1 cellular context compared by ENCODE assay signal in the genomic region with DNA sequence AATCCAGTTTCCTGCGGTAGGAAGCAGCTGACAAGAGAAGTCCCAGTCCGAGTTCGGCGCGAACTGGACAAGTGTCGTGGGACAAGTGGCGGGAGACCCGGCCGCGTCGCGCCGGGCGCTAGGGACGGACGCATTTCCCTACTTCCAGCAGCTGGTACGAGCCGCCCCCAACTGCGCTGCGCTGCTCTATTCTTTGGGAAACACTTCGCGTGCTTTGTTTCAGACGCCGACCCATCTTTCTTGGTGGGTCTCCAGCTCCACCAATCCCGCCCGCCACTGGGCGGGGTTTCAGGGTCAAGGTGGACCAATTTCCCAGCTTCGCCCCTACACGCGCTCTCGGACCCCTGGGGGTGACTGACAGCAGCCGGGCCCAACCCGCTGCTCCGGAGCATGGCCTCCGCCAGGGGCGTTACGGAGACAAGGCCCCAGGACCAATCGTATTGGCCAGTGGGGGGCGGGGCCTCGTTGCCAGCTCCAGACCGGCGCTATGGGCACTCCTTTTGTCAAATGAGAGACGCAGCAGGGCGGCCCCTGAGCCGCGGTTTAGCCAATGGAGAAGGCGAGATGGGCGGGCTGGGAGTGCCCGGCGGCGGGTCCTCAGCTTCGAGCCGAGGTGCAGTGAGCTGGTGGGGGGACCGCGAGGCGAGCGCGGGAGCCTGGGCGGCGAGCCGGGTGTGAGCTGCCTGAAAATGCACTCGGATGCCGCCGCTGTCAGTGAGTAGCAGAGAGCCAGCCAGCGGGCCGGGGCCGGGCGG.
A peak's percentile ranks its signal among the peaks of the same experiment; 100 is the strongest.
TF ChIP-seq lines count a peak whose summit lies in the region.

A gene (plus strand): TSS at position 600 of the 755 bp plus-strand sequence. CDS start 90 bp downstream, at position 690.

TF ChIP-seq in HepG2, 621 proteins besides CTCF, POLR2A, EP300 and RAD21 (continued from another document and continues in another):
- TF ChIP-seq, protein P1, sequence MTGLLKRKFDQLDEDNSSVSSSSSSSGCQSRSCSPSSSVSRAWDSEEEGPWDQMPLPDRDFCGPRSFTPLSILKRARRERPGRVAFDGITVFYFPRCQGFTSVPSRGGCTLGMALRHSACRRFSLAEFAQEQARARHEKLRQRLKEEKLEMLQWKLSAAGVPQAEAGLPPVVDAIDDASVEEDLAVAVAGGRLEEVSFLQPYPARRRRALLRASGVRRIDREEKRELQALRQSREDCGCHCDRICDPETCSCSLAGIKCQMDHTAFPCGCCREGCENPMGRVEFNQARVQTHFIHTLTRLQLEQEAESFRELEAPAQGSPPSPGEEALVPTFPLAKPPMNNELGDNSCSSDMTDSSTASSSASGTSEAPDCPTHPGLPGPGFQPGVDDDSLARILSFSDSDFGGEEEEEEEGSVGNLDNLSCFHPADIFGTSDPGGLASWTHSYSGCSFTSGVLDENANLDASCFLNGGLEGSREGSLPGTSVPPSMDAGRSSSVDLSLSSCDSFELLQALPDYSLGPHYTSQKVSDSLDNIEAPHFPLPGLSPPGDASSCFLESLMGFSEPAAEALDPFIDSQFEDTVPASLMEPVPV (CRISPR knock-in tag; IDR thresholded peaks at IDR 0.05) = no peak
- TF ChIP-seq, protein P2, sequence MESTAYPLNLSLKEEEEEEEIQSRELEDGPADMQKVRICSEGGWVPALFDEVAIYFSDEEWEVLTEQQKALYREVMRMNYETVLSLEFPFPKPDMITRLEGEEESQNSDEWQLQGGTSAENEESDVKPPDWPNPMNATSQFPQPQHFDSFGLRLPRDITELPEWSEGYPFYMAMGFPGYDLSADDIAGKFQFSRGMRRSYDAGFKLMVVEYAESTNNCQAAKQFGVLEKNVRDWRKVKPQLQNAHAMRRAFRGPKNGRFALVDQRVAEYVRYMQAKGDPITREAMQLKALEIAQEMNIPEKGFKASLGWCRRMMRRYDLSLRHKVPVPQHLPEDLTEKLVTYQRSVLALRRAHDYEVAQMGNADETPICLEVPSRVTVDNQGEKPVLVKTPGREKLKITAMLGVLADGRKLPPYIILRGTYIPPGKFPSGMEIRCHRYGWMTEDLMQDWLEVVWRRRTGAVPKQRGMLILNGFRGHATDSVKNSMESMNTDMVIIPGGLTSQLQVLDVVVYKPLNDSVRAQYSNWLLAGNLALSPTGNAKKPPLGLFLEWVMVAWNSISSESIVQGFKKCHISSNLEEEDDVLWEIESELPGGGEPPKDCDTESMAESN (CRISPR knock-in tag; conservative IDR thresholded peaks at IDR 0.05) = peak; percentile 61; the same call in 1 of the 2 replicates
- TF ChIP-seq TBL1XR1 (IDR thresholded peaks at IDR 0.05; ENCODE audit: borderline replicate concordance, low read length, partially characterized antibody) (peak; percentile 22), EHMT2 (IDR thresholded peaks at IDR 0.05; ENCODE audit: borderline replicate concordance, low read depth, low read length) (no peak), ZNF790 (CRISPR knock-in tag; IDR thresholded peaks at IDR 0.05; ENCODE audit: borderline replicate concordance) (no peak), ZBTB21 (CRISPR knock-in tag; IDR thresholded peaks at IDR 0.05) (no peak), TBX3 (IDR thresholded peaks at IDR 0.05; ENCODE audit: borderline replicate concordance) (no peak), ARNTL (CRISPR knock-in tag; IDR thresholded peaks at IDR 0.05) (no peak), ZNF629 (CRISPR knock-in tag; conservative IDR thresholded peaks at IDR 0.05) (no peak), ZNF768 (CRISPR knock-in tag; IDR thresholded peaks at IDR 0.05) (no peak), RARG (CRISPR knock-in tag; IDR thresholded peaks at IDR 0.05; ENCODE audit: low read depth) (no peak), ZIK1 (CRISPR knock-in tag; IDR thresholded peaks at IDR 0.05; ENCODE audit: borderline replicate concordance, low read depth) (no peak), NCOA5 (CRISPR knock-in tag; IDR thresholded peaks at IDR 0.05) (no peak), ZNF766 (CRISPR knock-in tag; IDR thresholded peaks at IDR 0.05; ENCODE audit: borderline replicate concordance) (no peak), RORA (CRISPR knock-in tag; IDR thresholded peaks at IDR 0.05) (no peak), ZNF205 (CRISPR knock-in tag; IDR thresholded peaks at IDR 0.05) (no peak), ESRRA (CRISPR knock-in tag; IDR thresholded peaks at IDR 0.05; ENCODE audit: low read depth) (no peak; the same call in 1 of the 2 replicates), CCAR2 (optimal IDR thresholded peaks at IDR 0.05; ENCODE audit: low read depth, low read length) (no peak), SP2 (CRISPR knock-in tag; IDR thresholded peaks at IDR 0.05) (peak; percentile 100), EZH2 (conservative IDR thresholded peaks at IDR 0.05; ENCODE audit: low read depth, low read length) (no peak), ZNF678 (CRISPR knock-in tag; IDR thresholded peaks at IDR 0.05) (no peak), MTF2 (CRISPR knock-in tag; IDR thresholded peaks at IDR 0.05; ENCODE audit: borderline replicate concordance) (no peak), KLF13 (CRISPR knock-in tag; IDR thresholded peaks at IDR 0.05) (0 out of 2 replicates have a peak, but pooled peaks have one; percentile 0), FIP1L1 (IDR thresholded peaks at IDR 0.05; ENCODE audit: borderline replicate concordance, insufficient read depth, low read depth, low read length) (no peak), RELA (CRISPR knock-in tag; IDR thresholded peaks at IDR 0.05) (no peak), ZSCAN29 (CRISPR knock-in tag; conservative IDR thresholded peaks at IDR 0.05) (no peak), SNAI1 (CRISPR knock-in tag; IDR thresholded peaks at IDR 0.05; ENCODE audit: borderline replicate concordance) (no peak), ZNF569 (CRISPR knock-in tag; IDR thresholded peaks at IDR 0.05; ENCODE audit: borderline replicate concordance) (no peak), ELF3 (CRISPR knock-in tag; IDR thresholded peaks at IDR 0.05) (0 out of 2 replicates have a peak, but pooled peaks have one; percentile 7), XRCC5 (optimal IDR thresholded peaks at IDR 0.05; ENCODE audit: low read length) (peak; percentile 73), MATR3 (CRISPR knock-in tag; IDR thresholded peaks at IDR 0.05) (no peak), ZNF549 (CRISPR knock-in tag; IDR thresholded peaks at IDR 0.05) (no peak), ZNF564 (CRISPR knock-in tag; IDR thresholded peaks at IDR 0.05) (peak; percentile 29; the same call in 1 of the 2 replicates), SUZ12 (IDR thresholded peaks at IDR 0.05; ENCODE audit: low read depth, low read length) (no peak), ZNF143 (CRISPR knock-in tag; IDR thresholded peaks at IDR 0.05) (peak; percentile 65), U2AF1 (optimal IDR thresholded peaks at IDR 0.05; ENCODE audit: low read depth, low read length) (no peak), TP53 (CRISPR knock-in tag; conservative IDR thresholded peaks at IDR 0.05) (no peak), ZNF776 (CRISPR knock-in tag; IDR thresholded peaks at IDR 0.05) (no peak)
- TF ChIP-seq, protein P3, sequence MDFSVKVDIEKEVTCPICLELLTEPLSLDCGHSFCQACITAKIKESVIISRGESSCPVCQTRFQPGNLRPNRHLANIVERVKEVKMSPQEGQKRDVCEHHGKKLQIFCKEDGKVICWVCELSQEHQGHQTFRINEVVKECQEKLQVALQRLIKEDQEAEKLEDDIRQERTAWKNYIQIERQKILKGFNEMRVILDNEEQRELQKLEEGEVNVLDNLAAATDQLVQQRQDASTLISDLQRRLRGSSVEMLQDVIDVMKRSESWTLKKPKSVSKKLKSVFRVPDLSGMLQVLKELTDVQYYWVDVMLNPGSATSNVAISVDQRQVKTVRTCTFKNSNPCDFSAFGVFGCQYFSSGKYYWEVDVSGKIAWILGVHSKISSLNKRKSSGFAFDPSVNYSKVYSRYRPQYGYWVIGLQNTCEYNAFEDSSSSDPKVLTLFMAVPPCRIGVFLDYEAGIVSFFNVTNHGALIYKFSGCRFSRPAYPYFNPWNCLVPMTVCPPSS (IDR thresholded peaks at IDR 0.05) = no peak
- TF ChIP-seq, protein P4, sequence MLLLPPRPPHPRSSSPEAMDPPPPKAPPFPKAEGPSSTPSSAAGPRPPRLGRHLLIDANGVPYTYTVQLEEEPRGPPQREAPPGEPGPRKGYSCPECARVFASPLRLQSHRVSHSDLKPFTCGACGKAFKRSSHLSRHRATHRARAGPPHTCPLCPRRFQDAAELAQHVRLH (CRISPR knock-in tag; IDR thresholded peaks at IDR 0.05; ENCODE audit: borderline replicate concordance, low read depth) = no peak
- TF ChIP-seq, protein P5, sequence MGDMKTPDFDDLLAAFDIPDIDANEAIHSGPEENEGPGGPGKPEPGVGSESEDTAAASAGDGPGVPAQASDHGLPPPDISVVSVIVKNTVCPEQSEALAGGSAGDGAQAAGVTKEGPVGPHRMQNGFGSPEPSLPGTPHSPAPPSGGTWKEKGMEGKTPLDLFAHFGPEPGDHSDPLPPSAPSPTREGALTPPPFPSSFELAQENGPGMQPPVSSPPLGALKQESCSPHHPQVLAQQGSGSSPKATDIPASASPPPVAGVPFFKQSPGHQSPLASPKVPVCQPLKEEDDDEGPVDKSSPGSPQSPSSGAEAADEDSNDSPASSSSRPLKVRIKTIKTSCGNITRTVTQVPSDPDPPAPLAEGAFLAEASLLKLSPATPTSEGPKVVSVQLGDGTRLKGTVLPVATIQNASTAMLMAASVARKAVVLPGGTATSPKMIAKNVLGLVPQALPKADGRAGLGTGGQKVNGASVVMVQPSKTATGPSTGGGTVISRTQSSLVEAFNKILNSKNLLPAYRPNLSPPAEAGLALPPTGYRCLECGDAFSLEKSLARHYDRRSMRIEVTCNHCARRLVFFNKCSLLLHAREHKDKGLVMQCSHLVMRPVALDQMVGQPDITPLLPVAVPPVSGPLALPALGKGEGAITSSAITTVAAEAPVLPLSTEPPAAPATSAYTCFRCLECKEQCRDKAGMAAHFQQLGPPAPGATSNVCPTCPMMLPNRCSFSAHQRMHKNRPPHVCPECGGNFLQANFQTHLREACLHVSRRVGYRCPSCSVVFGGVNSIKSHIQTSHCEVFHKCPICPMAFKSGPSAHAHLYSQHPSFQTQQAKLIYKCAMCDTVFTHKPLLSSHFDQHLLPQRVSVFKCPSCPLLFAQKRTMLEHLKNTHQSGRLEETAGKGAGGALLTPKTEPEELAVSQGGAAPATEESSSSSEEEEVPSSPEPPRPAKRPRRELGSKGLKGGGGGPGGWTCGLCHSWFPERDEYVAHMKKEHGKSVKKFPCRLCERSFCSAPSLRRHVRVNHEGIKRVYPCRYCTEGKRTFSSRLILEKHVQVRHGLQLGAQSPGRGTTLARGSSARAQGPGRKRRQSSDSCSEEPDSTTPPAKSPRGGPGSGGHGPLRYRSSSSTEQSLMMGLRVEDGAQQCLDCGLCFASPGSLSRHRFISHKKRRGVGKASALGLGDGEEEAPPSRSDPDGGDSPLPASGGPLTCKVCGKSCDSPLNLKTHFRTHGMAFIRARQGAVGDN (CRISPR knock-in tag; IDR thresholded peaks at IDR 0.05) = peak; percentile 86
- TF ChIP-seq, protein P6, sequence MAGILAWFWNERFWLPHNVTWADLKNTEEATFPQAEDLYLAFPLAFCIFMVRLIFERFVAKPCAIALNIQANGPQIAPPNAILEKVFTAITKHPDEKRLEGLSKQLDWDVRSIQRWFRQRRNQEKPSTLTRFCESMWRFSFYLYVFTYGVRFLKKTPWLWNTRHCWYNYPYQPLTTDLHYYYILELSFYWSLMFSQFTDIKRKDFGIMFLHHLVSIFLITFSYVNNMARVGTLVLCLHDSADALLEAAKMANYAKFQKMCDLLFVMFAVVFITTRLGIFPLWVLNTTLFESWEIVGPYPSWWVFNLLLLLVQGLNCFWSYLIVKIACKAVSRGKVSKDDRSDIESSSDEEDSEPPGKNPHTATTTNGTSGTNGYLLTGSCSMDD (CRISPR knock-in tag; IDR thresholded peaks at IDR 0.05) = no peak
- TF ChIP-seq, protein P7, sequence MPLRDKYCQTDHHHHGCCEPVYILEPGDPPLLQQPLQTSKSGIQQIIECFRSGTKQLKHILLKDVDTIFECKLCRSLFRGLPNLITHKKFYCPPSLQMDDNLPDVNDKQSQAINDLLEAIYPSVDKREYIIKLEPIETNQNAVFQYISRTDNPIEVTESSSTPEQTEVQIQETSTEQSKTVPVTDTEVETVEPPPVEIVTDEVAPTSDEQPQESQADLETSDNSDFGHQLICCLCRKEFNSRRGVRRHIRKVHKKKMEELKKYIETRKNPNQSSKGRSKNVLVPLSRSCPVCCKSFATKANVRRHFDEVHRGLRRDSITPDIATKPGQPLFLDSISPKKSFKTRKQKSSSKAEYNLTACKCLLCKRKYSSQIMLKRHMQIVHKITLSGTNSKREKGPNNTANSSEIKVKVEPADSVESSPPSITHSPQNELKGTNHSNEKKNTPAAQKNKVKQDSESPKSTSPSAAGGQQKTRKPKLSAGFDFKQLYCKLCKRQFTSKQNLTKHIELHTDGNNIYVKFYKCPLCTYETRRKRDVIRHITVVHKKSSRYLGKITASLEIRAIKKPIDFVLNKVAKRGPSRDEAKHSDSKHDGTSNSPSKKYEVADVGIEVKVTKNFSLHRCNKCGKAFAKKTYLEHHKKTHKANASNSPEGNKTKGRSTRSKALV (CRISPR knock-in tag; IDR thresholded peaks at IDR 0.05) = no peak; the same call in 1 of the 2 replicates
- TF ChIP-seq, protein P8, sequence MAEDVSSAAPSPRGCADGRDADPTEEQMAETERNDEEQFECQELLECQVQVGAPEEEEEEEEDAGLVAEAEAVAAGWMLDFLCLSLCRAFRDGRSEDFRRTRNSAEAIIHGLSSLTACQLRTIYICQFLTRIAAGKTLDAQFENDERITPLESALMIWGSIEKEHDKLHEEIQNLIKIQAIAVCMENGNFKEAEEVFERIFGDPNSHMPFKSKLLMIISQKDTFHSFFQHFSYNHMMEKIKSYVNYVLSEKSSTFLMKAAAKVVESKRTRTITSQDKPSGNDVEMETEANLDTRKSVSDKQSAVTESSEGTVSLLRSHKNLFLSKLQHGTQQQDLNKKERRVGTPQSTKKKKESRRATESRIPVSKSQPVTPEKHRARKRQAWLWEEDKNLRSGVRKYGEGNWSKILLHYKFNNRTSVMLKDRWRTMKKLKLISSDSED (CRISPR knock-in tag; IDR thresholded peaks at IDR 0.05) = no peak
- TF ChIP-seq, protein P9, sequence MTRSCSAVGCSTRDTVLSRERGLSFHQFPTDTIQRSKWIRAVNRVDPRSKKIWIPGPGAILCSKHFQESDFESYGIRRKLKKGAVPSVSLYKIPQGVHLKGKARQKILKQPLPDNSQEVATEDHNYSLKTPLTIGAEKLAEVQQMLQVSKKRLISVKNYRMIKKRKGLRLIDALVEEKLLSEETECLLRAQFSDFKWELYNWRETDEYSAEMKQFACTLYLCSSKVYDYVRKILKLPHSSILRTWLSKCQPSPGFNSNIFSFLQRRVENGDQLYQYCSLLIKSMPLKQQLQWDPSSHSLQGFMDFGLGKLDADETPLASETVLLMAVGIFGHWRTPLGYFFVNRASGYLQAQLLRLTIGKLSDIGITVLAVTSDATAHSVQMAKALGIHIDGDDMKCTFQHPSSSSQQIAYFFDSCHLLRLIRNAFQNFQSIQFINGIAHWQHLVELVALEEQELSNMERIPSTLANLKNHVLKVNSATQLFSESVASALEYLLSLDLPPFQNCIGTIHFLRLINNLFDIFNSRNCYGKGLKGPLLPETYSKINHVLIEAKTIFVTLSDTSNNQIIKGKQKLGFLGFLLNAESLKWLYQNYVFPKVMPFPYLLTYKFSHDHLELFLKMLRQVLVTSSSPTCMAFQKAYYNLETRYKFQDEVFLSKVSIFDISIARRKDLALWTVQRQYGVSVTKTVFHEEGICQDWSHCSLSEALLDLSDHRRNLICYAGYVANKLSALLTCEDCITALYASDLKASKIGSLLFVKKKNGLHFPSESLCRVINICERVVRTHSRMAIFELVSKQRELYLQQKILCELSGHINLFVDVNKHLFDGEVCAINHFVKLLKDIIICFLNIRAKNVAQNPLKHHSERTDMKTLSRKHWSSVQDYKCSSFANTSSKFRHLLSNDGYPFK (CRISPR knock-in tag; IDR thresholded peaks at IDR 0.05; ENCODE audit: borderline replicate concordance) = no peak
- TF ChIP-seq, protein P10, sequence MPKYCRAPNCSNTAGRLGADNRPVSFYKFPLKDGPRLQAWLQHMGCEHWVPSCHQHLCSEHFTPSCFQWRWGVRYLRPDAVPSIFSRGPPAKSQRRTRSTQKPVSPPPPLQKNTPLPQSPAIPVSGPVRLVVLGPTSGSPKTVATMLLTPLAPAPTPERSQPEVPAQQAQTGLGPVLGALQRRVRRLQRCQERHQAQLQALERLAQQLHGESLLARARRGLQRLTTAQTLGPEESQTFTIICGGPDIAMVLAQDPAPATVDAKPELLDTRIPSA (CRISPR knock-in tag; IDR thresholded peaks at IDR 0.05; ENCODE audit: borderline replicate concordance) = no peak
